Comparison of ENCODE assay signal across 12 cellular contexts in genomic region chr11:118176400-118177134, GRCh38. TPM values are rescaled to one million over a fixed set of nuclear protein-coding genes. Genes with fewer than 3 reads are reported as not detected.
DNase-seq lines count a peak whose midpoint lies in the region; ATAC-seq and TF ChIP-seq lines count a peak whose summit lies in the region.
"Had no signal": no experiment of that assay in that cellular context is flagged by ENCODE, and none has a peak within 500 bp of the region (broad histone marks: within the 10 kb centered on the region; RNA-seq: fewer than 3 reads in every experiment).

TSS of gene SCN2B (minus strand) at chr11:118176639. CDS start at chr11:118176431, 208 bp downstream.

- no peaks in the 10 kb centered on the region for H3K27me3 ChIP-seq in muscle layer of colon (ENCODE audit: control insufficient read depth in 1 of 2, insufficient read depth in 2 of 2, low read length in 2 of 2)
- no peaks in the 10 kb centered on the region for H3K27me3 ChIP-seq in vagina

- H3K4me1 ChIP-seq in muscle layer of colon (ENCODE audit: insufficient read depth, low read length) (peaks cover 36% of the 10 kb centered on the region), vagina (peaks cover 27% of the 10 kb centered on the region)

- no peaks in the 10 kb centered on the region for H3K9me3 ChIP-seq in muscle layer of colon (ENCODE audit: low read length)
- H3K9me3 ChIP-seq in vagina, result no peaks in the 10 kb centered on the region

- no peak for ATAC-seq in HG03196 (IDR thresholded peaks at IDR 0.05; ENCODE audit: unreplicated experiment)
- ATAC-seq: stimulated activated memory B cell treated with anti-CD40 and anti-IgM and Interleukin-4, amounts not matched to agents 10 μg/mL and 1 μg/mL and 100 μg/mL, for 72 hours had no signal

- TF ChIP-seq CTCF in glutamatergic neuron (IDR thresholded peaks at IDR 0.05; ENCODE audit: partially characterized antibody, unreplicated experiment) (no peak), vagina (IDR thresholded peaks at IDR 0.05) (no peak)

- no peak for TF ChIP-seq POLR2A in vagina (IDR thresholded peaks at IDR 0.05)

- H3K27me3 Mint-ChIP-seq in glutamatergic neuron (ENCODE audit: unreplicated experiment), result peaks cover 6% of the 10 kb centered on the region
- no peaks in the 10 kb centered on the region for H3K27me3 Mint-ChIP-seq in activated T-cell treated with anti-CD3 and anti-CD28 coated beads, Interleukin-2, amount 50 U/mL, for 24 hours

- no peak within 1 kb of the TSS for H3K27ac Mint-ChIP-seq in glutamatergic neuron (ENCODE audit: unreplicated experiment)
- H3K27ac Mint-ChIP-seq in activated T-cell treated with anti-CD3 and anti-CD28 coated beads, Interleukin-2, amount 50 U/mL, for 24 hours, result no peak within 1 kb of the TSS
- H3K27ac Mint-ChIP-seq: activated naive CD8-positive, alpha-beta T cell treated with anti-CD3 and anti-CD28 coated beads for 36 hours; stimulated activated memory B cell treated with anti-CD40 and anti-IgM and Interleukin-4, amounts not matched to agents 10 μg/mL and 1 μg/mL and 100 μg/mL, for 72 hours had no signal

- peak within 1 kb of the TSS; percentile 84 for H3K4me3 Mint-ChIP-seq in glutamatergic neuron (ENCODE audit: unreplicated experiment)
- H3K4me3 Mint-ChIP-seq in activated T-cell treated with anti-CD3 and anti-CD28 coated beads, Interleukin-2, amount 50 U/mL, for 24 hours, result no peak within 1 kb of the TSS
- H3K4me3 Mint-ChIP-seq: activated naive CD8-positive, alpha-beta T cell treated with anti-CD3 and anti-CD28 coated beads for 36 hours; stimulated activated memory B cell treated with anti-CD40 and anti-IgM and Interleukin-4, amounts not matched to agents 10 μg/mL and 1 μg/mL and 100 μg/mL, for 72 hours had no signal

- peak within 1 kb of the TSS; percentile 57 for H3K9ac ChIP-seq in muscle layer of colon (ENCODE audit: low read length)

- H3K27ac ChIP-seq in muscle layer of colon (ENCODE audit: low read depth, low read length) (peak within 1 kb of the TSS; percentile 51), vagina (peak within 1 kb of the TSS; percentile 16)
- H3K27ac ChIP-seq: VCaP had no signal

- DNase-seq in activated effector memory CD4-positive, alpha-beta T cell treated with anti-CD3 and anti-CD28 coated beads, Interleukin-2, amount 50 U/mL, for 16 hours, result peak; percentile 17
- no peak for DNase-seq in activated effector memory CD4-positive, alpha-beta T cell treated with Interleukin-2 at 50 U/mL for 16 hours
- DNase-seq in glutamatergic neuron (no peak), vagina (ENCODE audit: extremely low spot score in 2 of 2) (no peak), NCI-H510A treated with DMSO at 0.1 percent for 48 hours (lab: John Stamatoyannopoulos, UW) (no peak)
- no peak for DNase-seq in activated T-cell treated with anti-CD3 and anti-CD28 coated beads, Interleukin-2, amount 50 U/mL, for 24 hours
- DNase-seq: activated naive CD8-positive, alpha-beta T cell treated with anti-CD3 and anti-CD28 coated beads for 36 hours had no signal

- peaks cover 16% of the 10 kb centered on the region for H3K4me1 Mint-ChIP-seq in glutamatergic neuron (ENCODE audit: low read depth, unreplicated experiment)
- peaks cover 4% of the 10 kb centered on the region for H3K4me1 Mint-ChIP-seq in activated T-cell treated with anti-CD3 and anti-CD28 coated beads, Interleukin-2, amount 50 U/mL, for 24 hours (ENCODE audit: low read depth)
- H3K4me1 Mint-ChIP-seq: stimulated activated memory B cell treated with anti-CD40 and anti-IgM and Interleukin-4, amounts not matched to agents 10 μg/mL and 1 μg/mL and 100 μg/mL, for 72 hours had no signal

- H3K9me3 Mint-ChIP-seq in glutamatergic neuron (ENCODE audit: unreplicated experiment), result peaks cover 3% of the 10 kb centered on the region
- H3K9me3 Mint-ChIP-seq in activated T-cell treated with anti-CD3 and anti-CD28 coated beads, Interleukin-2, amount 50 U/mL, for 24 hours, result no peaks in the 10 kb centered on the region
- H3K9me3 Mint-ChIP-seq: activated naive CD8-positive, alpha-beta T cell treated with anti-CD3 and anti-CD28 coated beads for 36 hours; stimulated activated memory B cell treated with anti-CD40 and anti-IgM and Interleukin-4, amounts not matched to agents 10 μg/mL and 1 μg/mL and 100 μg/mL, for 72 hours had no signal

- intact Hi-C loops in vagina (cut with DNase I), result no loop called here

- H3K4me3 ChIP-seq in muscle layer of colon (ENCODE audit: low read depth in 1 of 2, low read length in 2 of 2) (peak within 1 kb of the TSS; percentile 24 to 87), vagina (peak within 1 kb of the TSS; percentile 30 to 33)

- H3K36me3 Mint-ChIP-seq in glutamatergic neuron (ENCODE audit: unreplicated experiment), result no peaks in the 10 kb centered on the region
- no peaks in the 10 kb centered on the region for H3K36me3 Mint-ChIP-seq in activated T-cell treated with anti-CD3 and anti-CD28 coated beads, Interleukin-2, amount 50 U/mL, for 24 hours (ENCODE audit: low read depth)
- H3K36me3 Mint-ChIP-seq: activated naive CD8-positive, alpha-beta T cell treated with anti-CD3 and anti-CD28 coated beads for 36 hours; stimulated activated memory B cell treated with anti-CD40 and anti-IgM and Interleukin-4, amounts not matched to agents 10 μg/mL and 1 μg/mL and 100 μg/mL, for 72 hours had no signal

- H3K36me3 ChIP-seq in muscle layer of colon (ENCODE audit: insufficient read depth, low read length) (no peaks in the 10 kb centered on the region), vagina (no peaks in the 10 kb centered on the region)

RNA-seq across cellular contexts. Expression of gene SCN2B, which starts in this region (rescaled TPM):
- total RNA-seq in glutamatergic neuron (ENCODE audit: unreplicated experiment), result 0.39 TPM
- 0.49 TPM for total RNA-seq in vagina
- total RNA-seq: A673; activated naive CD8-positive, alpha-beta T cell treated with anti-CD3 and anti-CD28 coated beads for 36 hours had no signal
